16 cellular contexts compared by ENCODE assay signal in genomic region chr1:109083923-109084322, GRCh38. TPM values are rescaled to one million over a fixed set of nuclear protein-coding genes. Genes with fewer than 3 reads are reported as not detected.
DNase-seq lines count a peak whose midpoint lies in the region; ATAC-seq lines count a peak whose summit lies in the region.
"Had no signal": no experiment of that assay in that cellular context is flagged by ENCODE, and none has a peak within 500 bp of the region (broad histone marks: within the 10 kb centered on the region; RNA-seq: fewer than 3 reads in every experiment).

No MANE protein-coding gene starts in this region.

- H3K36me3 Mint-ChIP-seq in activated CD8-positive, alpha-beta memory T cell treated with anti-CD3 and anti-CD28 coated beads, Interleukin-2, amount 10 ng/mL, durations not matched to agents 7 days and 5 days: peaks cover under 1% of the 10 kb centered on the region
- H3K36me3 Mint-ChIP-seq: IgD-negative memory B cell had no signal

- CTCF ChIA-PET in activated CD8-positive, alpha-beta memory T cell treated with anti-CD3 and anti-CD28 coated beads, Interleukin-2, amount 10 ng/mL, durations not matched to agents 7 days and 5 days (lab: Charles Lee): interaction anchor here (1.1 to 4.2 kb wide), 4 partner anchors 8 to 28 kb away, joined by 3 to 24 read pairs (median 6); a partner anchor contains a TSS

- DNase-seq in activated CD8-positive, alpha-beta memory T cell treated with anti-CD3 and anti-CD28 coated beads, Interleukin-2, amount 10 ng/mL, durations not matched to agents 7 days and 5 days: no peak
- DNase-seq in activated CD8-positive, alpha-beta memory T cell treated with anti-CD3 and anti-CD28 coated beads for 24 hours: no peak
- DNase-seq in anterior cingulate cortex (lab: John Stamatoyannopoulos, UW) (peak in 49 of 58 donors; percentile 6 to 94 (median 52)), NCI-H1105 (lab: John Stamatoyannopoulos, UW) (no peak), kidney tubule cell (ENCODE audit: low spot score) (no peak), SHP77 (lab: John Stamatoyannopoulos, UW) (no peak)
- DNase-seq: Calu3, left ventricle myocardium superior, NCI-H2107, SW 1271 had no signal

- H3K27me3 ChIP-seq in layer of hippocampus (ENCODE audit: control insufficient read depth, insufficient read depth, low read length): no peaks in the 10 kb centered on the region
- H3K27me3 ChIP-seq: brain microvascular endothelial cell had no signal

- peak; percentile 55 for ATAC-seq in activated CD8-positive, alpha-beta memory T cell treated with anti-CD3 and anti-CD28 coated beads, Interleukin-2, amount 10 ng/mL, durations not matched to agents 7 days and 5 days
- ATAC-seq: A549, left ventricle myocardium superior had no signal

- no peak overlapping the region for H3K4me3 Mint-ChIP-seq in activated CD8-positive, alpha-beta memory T cell treated with anti-CD3 and anti-CD28 coated beads, Interleukin-2, amount 10 ng/mL, durations not matched to agents 7 days and 5 days
- H3K4me3 Mint-ChIP-seq: activated T-helper 1 cell treated with anti-CD3 and anti-CD28 coated beads, Interleukin-12 subunit alpha, Interleukin-12 subunit beta, Interleukin-2, Interleukin-4 antibody, amounts not matched to agents 30 ng/mL and 10 ng/mL and 1 ng/mL, durations not matched to agents 14 hours and 24 hours and 36 hours had no signal

- H3K27ac ChIP-seq in layer of hippocampus (ENCODE audit: low read depth, low read length) (peak overlapping the region; percentile 81), temporal lobe (ENCODE audit: low read depth, low read length) (peak overlapping the region; percentile 95)
- H3K27ac ChIP-seq: A549, brain microvascular endothelial cell had no signal

- H3K27ac Mint-ChIP-seq in activated CD8-positive, alpha-beta memory T cell treated with anti-CD3 and anti-CD28 coated beads, Interleukin-2, amount 10 ng/mL, durations not matched to agents 7 days and 5 days: peak overlapping the region; percentile 61
- H3K27ac Mint-ChIP-seq: activated T-helper 1 cell treated with anti-CD3 and anti-CD28 coated beads, Interleukin-12 subunit alpha, Interleukin-12 subunit beta, Interleukin-2, Interleukin-4 antibody, amounts not matched to agents 30 ng/mL and 10 ng/mL and 1 ng/mL, durations not matched to agents 14 hours and 24 hours and 36 hours had no signal

- H3K4me1 Mint-ChIP-seq in activated CD8-positive, alpha-beta memory T cell treated with anti-CD3 and anti-CD28 coated beads, Interleukin-2, amount 10 ng/mL, durations not matched to agents 7 days and 5 days: peaks cover 20% of the 10 kb centered on the region

- no peaks in the 10 kb centered on the region for H3K27me3 Mint-ChIP-seq in activated CD8-positive, alpha-beta memory T cell treated with anti-CD3 and anti-CD28 coated beads, Interleukin-2, amount 10 ng/mL, durations not matched to agents 7 days and 5 days
- H3K27me3 Mint-ChIP-seq: IgD-negative memory B cell had no signal

- H3K9me3 Mint-ChIP-seq in activated CD8-positive, alpha-beta memory T cell treated with anti-CD3 and anti-CD28 coated beads, Interleukin-2, amount 10 ng/mL, durations not matched to agents 7 days and 5 days (ENCODE audit: low read depth): no peaks in the 10 kb centered on the region
- H3K9me3 Mint-ChIP-seq: activated T-helper 1 cell treated with anti-CD3 and anti-CD28 coated beads, Interleukin-12 subunit alpha, Interleukin-12 subunit beta, Interleukin-2, Interleukin-4 antibody, amounts not matched to agents 30 ng/mL and 10 ng/mL and 1 ng/mL, durations not matched to agents 14 hours and 24 hours and 36 hours; IgD-negative memory B cell had no signal

RNA-seq across cellular contexts. Expression of gene TMEM167B, which starts 6.6 kb away (rescaled TPM):
- total RNA-seq in activated CD8-positive, alpha-beta memory T cell treated with anti-CD3 and anti-CD28 coated beads, Interleukin-2, amount 10 ng/mL, durations not matched to agents 7 days and 5 days: 10 to 100 TPM; 21.8 to 27.0 TPM
- 35.2 TPM for total RNA-seq in temporal lobe

RNA-seq across cellular contexts. Expression of gene TAF13, which starts 8.1 kb away (rescaled TPM):
- total RNA-seq in activated CD8-positive, alpha-beta memory T cell treated with anti-CD3 and anti-CD28 coated beads, Interleukin-2, amount 10 ng/mL, durations not matched to agents 7 days and 5 days: 10 to 100 TPM; 18.1 to 26.4 TPM
- total RNA-seq in temporal lobe: 42.5 TPM

RNA-seq across cellular contexts. Expression of gene ELAPOR1, which starts 30.0 kb away (rescaled TPM):
- total RNA-seq in activated CD8-positive, alpha-beta memory T cell treated with anti-CD3 and anti-CD28 coated beads, Interleukin-2, amount 10 ng/mL, durations not matched to agents 7 days and 5 days: 10 to 100 TPM in 1 of 2 experiments, 1 to 10 TPM in 1; 4.5 to 11.9 TPM
- total RNA-seq in temporal lobe: 15.0 TPM

RNA-seq across cellular contexts. Expression of gene WDR47, which starts 42.0 kb away (rescaled TPM):
- 10 to 100 TPM; 10.7 to 12.0 TPM for total RNA-seq in activated CD8-positive, alpha-beta memory T cell treated with anti-CD3 and anti-CD28 coated beads, Interleukin-2, amount 10 ng/mL, durations not matched to agents 7 days and 5 days
- 211 TPM for total RNA-seq in temporal lobe

Comparison
In these comparisons a context has a peak if more than half of its experiments do, and no peak if none do; other contexts are left out.
1. DNase-seq: peak in anterior cingulate cortex (49 of 58); none in activated CD8-positive, alpha-beta memory T cell treated with anti-CD3 and anti-CD28 coated beads, Interleukin-2, amount 10 ng/mL, durations not matched to agents 7 days and 5 days (single experiment), activated CD8-positive, alpha-beta memory T cell treated with anti-CD3 and anti-CD28 coated beads for 24 hours (single experiment), NCI-H1105 (single experiment), kidney tubule cell (single experiment) and SHP77 (0 of 2).